In the genomic region with DNA sequence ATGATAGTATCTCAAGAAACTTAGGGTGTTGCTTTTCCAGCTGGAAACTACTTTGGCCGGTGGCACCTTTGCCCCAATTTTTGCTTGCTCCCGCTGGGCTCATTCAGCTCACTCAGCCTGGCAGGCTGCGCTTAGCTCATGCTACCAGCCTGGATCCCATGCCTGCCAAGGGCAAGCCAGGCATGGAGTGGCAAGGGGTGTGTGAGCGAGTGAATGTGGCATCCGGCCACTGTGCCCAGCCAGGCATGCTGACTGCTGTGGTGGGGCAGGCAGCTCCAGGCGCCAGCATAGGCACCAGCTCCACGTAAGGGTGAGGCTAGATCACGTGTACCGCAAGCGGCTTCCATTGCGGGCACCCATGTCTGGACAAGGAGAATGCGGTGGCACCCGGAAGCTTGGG, we compare ENCODE assay signal across 26 cellular contexts. TPM values are rescaled to one million over a fixed set of nuclear protein-coding genes. Genes with fewer than 3 reads are reported as not detected.
DNase-seq lines count a peak whose midpoint lies in the region; ATAC-seq, FAIRE-seq and TF ChIP-seq lines count a peak whose summit lies in the region.
"Had no signal": no experiment of that assay in that cellular context is flagged by ENCODE, and none has a peak within 500 bp of the region (broad histone marks: within the 10 kb centered on the region; RNA-seq: fewer than 3 reads in every experiment).

No MANE protein-coding gene starts in this region.

- DNase-seq in HepG2 (ENCODE audit: low spot score) (no peak), right lobe of liver (no peak), psoas muscle (peak in 1 of 2 donors; percentile 75), coronary artery (ENCODE audit: low spot score) (no peak), mesenchymal stem cell (no peak)
- no peak for DNase-seq in stimulated activated effector memory CD8-positive, alpha-beta T cell treated with anti-CD3 and anti-CD28 coated beads, Interleukin-12 subunit alpha, Interleukin-12 subunit beta, amount 100 ng/mL, for 72 hours (ENCODE audit: low spot score in 2 of 2)
- DNase-seq: 8988T; ACHN; AML-193; BE2C; CD4-positive, alpha-beta T cell; CD8-positive, alpha-beta memory T cell; DMS 273 treated with DMSO at 0.1 percent for 48 hours; DMS79; EL; GDM1; GM23248; H7; HCEC 1CT had no signal

- TF ChIP-seq EP300 in HepG2 (IDR thresholded peaks at IDR 0.05; ENCODE audit: low read depth in 2 of 2, low read length in 2 of 2) (no peak), HepG2 (CRISPR knock-in tag; IDR thresholded peaks at IDR 0.05; ENCODE audit: borderline replicate concordance) (no peak)

- TF ChIP-seq RAD21 in HepG2 (CRISPR knock-in tag; IDR thresholded peaks at IDR 0.05) = no peak

- H4K20me1 ChIP-seq in HepG2 (ENCODE audit: insufficient read depth, low read length) = no peaks in the 10 kb centered on the region

- no peak overlapping the region for H4K8ac ChIP-seq in mesenchymal stem cell (ENCODE audit: low read length)

- no peaks in the 10 kb centered on the region for H3K79me1 ChIP-seq in mesenchymal stem cell (replicated peaks; ENCODE audit: low read length, poor library complexity, severe bottlenecking)

- H3K27me3 ChIP-seq in HepG2 (ENCODE audit: control insufficient read depth in 1 of 2, insufficient read depth in 2 of 2, low read length in 2 of 2) (no peaks in the 10 kb centered on the region), right lobe of liver (no peaks in the 10 kb centered on the region), psoas muscle (ENCODE audit: insufficient read depth in 3 of 3, low read length in 2 of 3) (no peaks in the 10 kb centered on the region), mesenchymal stem cell (ENCODE audit: control insufficient read depth in 1 of 2, insufficient read depth in 1 of 2, low read length in 2 of 2) (no peaks in the 10 kb centered on the region)
- H3K27me3 ChIP-seq: BE2C; BLaER1 treated with 17β-estradiol and CSF1 and Interleukin-3, amounts not matched to agents 10 nM and 100 nM had no signal

- no peak overlapping the region for H3K9ac ChIP-seq in HepG2 (ENCODE audit: insufficient read depth, low read depth, low read length)
- H3K9ac ChIP-seq in mesenchymal stem cell (ENCODE audit: low read length) = no peak overlapping the region
- H3K9ac ChIP-seq: BLaER1 treated with 17β-estradiol and CSF1 and Interleukin-3, amounts not matched to agents 10 nM and 100 nM; GM23248 had no signal

- H2BK120ac ChIP-seq in mesenchymal stem cell (ENCODE audit: low read depth, low read length) = no peak overlapping the region

- H3K4me3 ChIP-seq in HepG2 (replicated peaks in 1 of 3; ENCODE audit: insufficient read depth in 1 of 3, low read depth in 2 of 3, low read length in 3 of 3) = no peak overlapping the region
- H3K4me3 ChIP-seq in right lobe of liver = no peak overlapping the region
- no peak overlapping the region for H3K4me3 ChIP-seq in psoas muscle
- H3K4me3 ChIP-seq in coronary artery = no peak overlapping the region
- no peak overlapping the region for H3K4me3 ChIP-seq in mesenchymal stem cell (ENCODE audit: insufficient read depth in 1 of 2, low read depth in 1 of 2, low read length in 2 of 2)
- H3K4me3 ChIP-seq: A549; BLaER1 treated with 17β-estradiol and CSF1 and Interleukin-3, amounts not matched to agents 10 nM and 100 nM; GM12878; GM23248 had no signal

- no peak overlapping the region for H3K4me3 Mint-ChIP-seq in stimulated activated effector memory CD8-positive, alpha-beta T cell treated with anti-CD3 and anti-CD28 coated beads, Interleukin-12 subunit alpha, Interleukin-12 subunit beta, amount 100 ng/mL, for 72 hours
- H3K4me3 Mint-ChIP-seq: CD14-positive monocyte; CD4-positive, alpha-beta T cell; CD8-positive, alpha-beta memory T cell had no signal

- no peak overlapping the region for H3K27ac ChIP-seq in HepG2 (ENCODE audit: extremely low read length, insufficient read depth, low read length)
- H3K27ac ChIP-seq in right lobe of liver = no peak overlapping the region
- peak overlapping the region; percentile 41 for H3K27ac ChIP-seq in psoas muscle
- no peak overlapping the region for H3K27ac ChIP-seq in coronary artery
- no peak overlapping the region for H3K27ac ChIP-seq in mesenchymal stem cell (ENCODE audit: low read length, poor library complexity, severe bottlenecking)
- H3K27ac ChIP-seq: A549; BLaER1 treated with 17β-estradiol and CSF1 and Interleukin-3, amounts not matched to agents 10 nM and 100 nM; GM23248 had no signal

- H2AK5ac ChIP-seq in mesenchymal stem cell (ENCODE audit: low read length, severe bottlenecking) = no peak overlapping the region

- H3K9me3 Mint-ChIP-seq in stimulated activated effector memory CD8-positive, alpha-beta T cell treated with anti-CD3 and anti-CD28 coated beads, Interleukin-12 subunit alpha, Interleukin-12 subunit beta, amount 100 ng/mL, for 72 hours = no peaks in the 10 kb centered on the region
- H3K9me3 Mint-ChIP-seq: CD4-positive, alpha-beta T cell; CD8-positive, alpha-beta memory T cell had no signal

- H3K14ac ChIP-seq in mesenchymal stem cell (ENCODE audit: low read length in 2 of 2) = no peak overlapping the region

- no peak overlapping the region for H4K91ac ChIP-seq in mesenchymal stem cell (ENCODE audit: low read length)

- POLR2A ChIA-PET in HepG2 (lab: Yijun Ruan, JAX) = interaction anchor here (1.0 to 4.1 kb wide), 4 partner anchors 9 to 124 kb away, joined by 3 to 16 read pairs (median 4); a partner anchor contains a TSS

- TF ChIP-seq CTCF in HepG2 (CRISPR knock-in tag; IDR thresholded peaks at IDR 0.05) (no peak), right lobe of liver (IDR thresholded peaks at IDR 0.05) (no peak), psoas muscle (IDR thresholded peaks at IDR 0.05) (no peak), coronary artery (IDR thresholded peaks at IDR 0.05) (no peak)

- H3K4me1 Mint-ChIP-seq in stimulated activated effector memory CD8-positive, alpha-beta T cell treated with anti-CD3 and anti-CD28 coated beads, Interleukin-12 subunit alpha, Interleukin-12 subunit beta, amount 100 ng/mL, for 72 hours = no peaks in the 10 kb centered on the region
- H3K4me1 Mint-ChIP-seq: CD14-positive monocyte; CD8-positive, alpha-beta memory T cell had no signal

- H3K27ac Mint-ChIP-seq in stimulated activated effector memory CD8-positive, alpha-beta T cell treated with anti-CD3 and anti-CD28 coated beads, Interleukin-12 subunit alpha, Interleukin-12 subunit beta, amount 100 ng/mL, for 72 hours = peak overlapping the region; percentile 26
- H3K27ac Mint-ChIP-seq: CD4-positive, alpha-beta T cell had no signal

- ATAC-seq in HepG2 (no peak), right lobe of liver (no peak), psoas muscle (peak; percentile 81 to 90 (median 87))
- no peak for ATAC-seq in stimulated activated effector memory CD8-positive, alpha-beta T cell treated with anti-CD3 and anti-CD28 coated beads, Interleukin-12 subunit alpha, Interleukin-12 subunit beta, amount 100 ng/mL, for 72 hours
- ATAC-seq: A549, GM12878 had no signal

- no peak for TF ChIP-seq POLR2A in HepG2 (IDR thresholded peaks at IDR 0.05; ENCODE audit: insufficient read depth in 1 of 2, low read depth in 2 of 2, low read length in 2 of 2)
- no peak for TF ChIP-seq POLR2A in right lobe of liver (IDR thresholded peaks at IDR 0.05)

- intact Hi-C loops in HepG2 (cut with micrococcal nuclease; ENCODE audit: unreplicated experiment) (no loop called here), right lobe of liver (cut with DNase I) (no loop called here), psoas muscle (cut with DNase I) (no loop called here)

- in situ Hi-C loops in HepG2 (cut with HindIII; ENCODE audit: extremely low pct_ligation_motif_present, low pct_unique_long_range_greater_than_20kb) = no loop called here

- H3K9me3 ChIP-seq in HepG2 (ENCODE audit: low read length) (no peaks in the 10 kb centered on the region), right lobe of liver (no peaks in the 10 kb centered on the region), psoas muscle (no peaks in the 10 kb centered on the region), mesenchymal stem cell (ENCODE audit: control insufficient read depth, low read length) (no peaks in the 10 kb centered on the region)
- H3K9me3 ChIP-seq: A549; BE2C; BLaER1 treated with 17β-estradiol and CSF1 and Interleukin-3, amounts not matched to agents 10 nM and 100 nM had no signal

- no peak for FAIRE-seq in HepG2 (lab: Jason Lieb, UNC)
- FAIRE-seq: A549, D721Med, GM12878, GM19239, H1 had no signal

- H2AFZ ChIP-seq in HepG2 (ENCODE audit: low read length) (no peak overlapping the region), mesenchymal stem cell (ENCODE audit: low read depth, low read length) (no peak overlapping the region)
- H2AFZ ChIP-seq: GM23248 had no signal

- CTCF ChIA-PET in HepG2 (lab: Yijun Ruan, JAX; ENCODE audit: low intra/inter-chr PET ratio, low total read pairs) = no interaction called here

- no peak overlapping the region for H2BK15ac ChIP-seq in mesenchymal stem cell (ENCODE audit: low read depth, poor library complexity, severe bottlenecking)

- BruUV-seq in HepG2 (replicated peaks; lab: Mats Ljungman, UMichigan) = no TSS peak

- H3K36me3 ChIP-seq in HepG2 (replicated peaks in 1 of 2; ENCODE audit: control insufficient read depth in 1 of 2, insufficient read depth in 2 of 2, low read length in 2 of 2) = peaks cover 76 to 99% of the 10 kb centered on the region in 2 experiments
- H3K36me3 ChIP-seq in right lobe of liver = peaks cover 6 to 100% (median 64%) of the 10 kb centered on the region in 4 donors
- peaks cover 16 to 100% of the 10 kb centered on the region in 2 donors for H3K36me3 ChIP-seq in psoas muscle (ENCODE audit: insufficient read depth in 1 of 2, low read depth in 1 of 2)
- H3K36me3 ChIP-seq in mesenchymal stem cell (ENCODE audit: control insufficient read depth in 1 of 2, insufficient read depth in 2 of 2, low read depth in 1 of 2, low read length in 2 of 2) = peaks cover 63 to 96% of the 10 kb centered on the region in 2 experiments

- H3K79me2 ChIP-seq in HepG2 (ENCODE audit: insufficient read depth, low read length) = no peaks in the 10 kb centered on the region

- H2BK12ac ChIP-seq in mesenchymal stem cell (ENCODE audit: low read length in 2 of 2) = no peak overlapping the region

- 95% methylated on average over 12 of the region's 13 CpGs for WGBS in HepG2 (ENCODE audit: low lambda C conversion rate)
- no CpG with 5 or more reads among the region's 13 CpGs for WGBS in right lobe of liver (ENCODE audit: insufficient coverage, low coverage, low lambda C conversion rate, missing lambda C conversion rate)
- 80 to 91% (median 85%) methylated on average over 12 to 13 of the region's 13 CpGs for WGBS in psoas muscle, 3 donors
- 98% methylated on average over 13 of the region's 13 CpGs for WGBS in mesenchymal stem cell

- no peak overlapping the region for H2BK5ac ChIP-seq in mesenchymal stem cell (ENCODE audit: low read depth, low read length, poor library complexity, severe bottlenecking)

- H3K4ac ChIP-seq in mesenchymal stem cell (ENCODE audit: low read depth in 1 of 2, low read length in 2 of 2) = no peak overlapping the region

- H3K4me1 ChIP-seq in HepG2 (ENCODE audit: insufficient read depth, low read length) (peaks cover 8% of the 10 kb centered on the region), right lobe of liver (no peaks in the 10 kb centered on the region), psoas muscle (no peaks in the 10 kb centered on the region), mesenchymal stem cell (ENCODE audit: control insufficient read depth, insufficient read depth, low read depth, low read length) (peaks cover 1% of the 10 kb centered on the region)
- H3K4me1 ChIP-seq: A549; BE2C; BLaER1 treated with 17β-estradiol and CSF1 and Interleukin-3, amounts not matched to agents 10 nM and 100 nM had no signal

- peaks cover 79% of the 10 kb centered on the region for H3K36me3 Mint-ChIP-seq in stimulated activated effector memory CD8-positive, alpha-beta T cell treated with anti-CD3 and anti-CD28 coated beads, Interleukin-12 subunit alpha, Interleukin-12 subunit beta, amount 100 ng/mL, for 72 hours

- H3K18ac ChIP-seq in mesenchymal stem cell (ENCODE audit: low read depth in 1 of 2, low read length in 2 of 2) = no peak overlapping the region

- H3K4me2 ChIP-seq in HepG2 (ENCODE audit: low read depth, low read length) (no peak overlapping the region), mesenchymal stem cell (ENCODE audit: low read length, poor library complexity, severe bottlenecking) (no peak overlapping the region)
- H3K4me2 ChIP-seq: A549; BLaER1 treated with 17β-estradiol and CSF1 and Interleukin-3, amounts not matched to agents 10 nM and 100 nM had no signal

- H3K23ac ChIP-seq in mesenchymal stem cell (ENCODE audit: low read length in 2 of 2) = no peak overlapping the region

RNA-seq across cellular contexts. Expression of a gene that starts 9.4 kb away (rescaled TPM):
- total RNA-seq in HepG2 (2016; rRNA removed; fragmentation: Illumina TruSeq; extraction: Trizol) (1.5 and 3.1 TPM in 2 replicates), right lobe of liver (1 to 10 TPM in 5 of 6 experiments, under 1 TPM in 1; 0.95 to 3.9 (median 1.7) TPM), psoas muscle (1 to 10 TPM in 3 of 4 donors, under 1 TPM in 1; 0.69 to 4.1 (median 2.3) TPM)
- 0.61 and 0.79 TPM in 2 replicates for total RNA-seq in HepG2 (2016; cell fraction: cytosol; rRNA removed; fragmentation: Illumina TruSeq; extraction: Trizol; ENCODE audit: low read depth)
- 1.5 and 2.9 TPM in 2 replicates for total RNA-seq in HepG2 (2016; cell fraction: insoluble cytoplasmic fraction; rRNA removed; fragmentation: Illumina TruSeq; extraction: Trizol)
- total RNA-seq in HepG2 (2016; cell fraction: membrane; rRNA removed; fragmentation: Illumina TruSeq; extraction: Trizol) = 1.8 and 2.1 TPM in 2 replicates
- total RNA-seq in HepG2 (2016; cell fraction: nucleus; rRNA removed; fragmentation: Illumina TruSeq; extraction: Trizol) = 1.8 and 2.5 TPM in 2 replicates
- polyA plus RNA-seq in HepG2 (2011; rRNA removed) (1.2 and 1.5 TPM in 2 replicates), psoas muscle (1 to 10 TPM in 1 of 3 donors, under 1 TPM in 2; 0.75 to 1.8 (median 0.86) TPM)
- polyA plus RNA-seq in HepG2 (2011; cell fraction: cytosol; rRNA removed) = 1.4 and 1.9 TPM in 2 replicates
- 2.0 and 2.5 TPM in 2 replicates for polyA plus RNA-seq in HepG2 (2011; cell fraction: nucleus; rRNA removed)
- polyA plus RNA-seq in HepG2 (2012) = 0.80 and 0.82 TPM in 2 replicates
- 0.38 and 0.54 TPM in 2 replicates for polyA plus RNA-seq in HepG2 (2016; cell fraction: cytosol; fragmentation: Illumina TruSeq; extraction: Trizol; ENCODE audit: low read depth)
- 1.9 and 2.0 TPM in 2 replicates for polyA plus RNA-seq in HepG2 (2016; cell fraction: insoluble cytoplasmic fraction; fragmentation: Illumina TruSeq; extraction: Trizol; ENCODE audit: low read depth)
- 1.3 and 1.7 TPM in 2 replicates for polyA plus RNA-seq in HepG2 (2016; cell fraction: membrane; fragmentation: Illumina TruSeq; extraction: Trizol; ENCODE audit: low read depth)
- 4.0 and 4.3 TPM in 2 replicates for polyA plus RNA-seq in HepG2 (2016; cell fraction: nucleus; fragmentation: Illumina TruSeq; extraction: Trizol; ENCODE audit: insufficient read depth, low read depth)
- polyA minus RNA-seq in HepG2 (2011; rRNA and poly(A)+ RNA removed; ENCODE audit: low replicate concordance) = 2.8 and 8.7 TPM in 2 replicates
- polyA minus RNA-seq in HepG2 (2011; cell fraction: cytosol; rRNA and poly(A)+ RNA removed) = 0.99 and 1.1 TPM in 2 replicates
- 0.99 and 1.7 TPM in 2 replicates for polyA minus RNA-seq in HepG2 (2011; cell fraction: nucleus; rRNA and poly(A)+ RNA removed)
- polyA plus RNA-seq in mesenchymal stem cell (2013, experiment 1 of 2) = 32.5 TPM
- polyA plus RNA-seq in mesenchymal stem cell (2013, experiment 2 of 2) = 32.0 TPM

RNA-seq across cellular contexts. Expression of a gene that starts 18.3 kb away (rescaled TPM):
- 6.2 and 7.8 TPM in 2 replicates for total RNA-seq in HepG2 (2016; rRNA removed; fragmentation: Illumina TruSeq; extraction: Trizol)
- total RNA-seq in HepG2 (2016; cell fraction: cytosol; rRNA removed; fragmentation: Illumina TruSeq; extraction: Trizol; ENCODE audit: low read depth) = 3.2 TPM in 2 replicates
- 6.8 and 9.0 TPM in 2 replicates for total RNA-seq in HepG2 (2016; cell fraction: insoluble cytoplasmic fraction; rRNA removed; fragmentation: Illumina TruSeq; extraction: Trizol)
- total RNA-seq in HepG2 (2016; cell fraction: membrane; rRNA removed; fragmentation: Illumina TruSeq; extraction: Trizol) = 4.6 and 4.9 TPM in 2 replicates
- total RNA-seq in HepG2 (2016; cell fraction: nucleus; rRNA removed; fragmentation: Illumina TruSeq; extraction: Trizol) = 4.8 and 4.9 TPM in 2 replicates
- polyA plus RNA-seq in HepG2 (2011; rRNA removed) = 8.2 and 10.3 TPM in 2 replicates
- 9.8 and 13.8 TPM in 2 replicates for polyA plus RNA-seq in HepG2 (2011; cell fraction: cytosol; rRNA removed)
- polyA plus RNA-seq in HepG2 (2011; cell fraction: nucleus; rRNA removed) = 22.9 and 28.2 TPM in 2 replicates
- 5.3 TPM in 2 replicates for polyA plus RNA-seq in HepG2 (2012)
- 3.1 and 3.6 TPM in 2 replicates for polyA plus RNA-seq in HepG2 (2016; cell fraction: cytosol; fragmentation: Illumina TruSeq; extraction: Trizol; ENCODE audit: low read depth)
- polyA plus RNA-seq in HepG2 (2016; cell fraction: insoluble cytoplasmic fraction; fragmentation: Illumina TruSeq; extraction: Trizol; ENCODE audit: low read depth) = 5.3 and 5.9 TPM in 2 replicates
- polyA plus RNA-seq in HepG2 (2016; cell fraction: membrane; fragmentation: Illumina TruSeq; extraction: Trizol; ENCODE audit: low read depth) = 3.2 and 3.8 TPM in 2 replicates
- 11.5 and 13.8 TPM in 2 replicates for polyA plus RNA-seq in HepG2 (2016; cell fraction: nucleus; fragmentation: Illumina TruSeq; extraction: Trizol; ENCODE audit: insufficient read depth, low read depth)
- 3.4 and 5.6 TPM in 2 replicates for polyA minus RNA-seq in HepG2 (2011; rRNA and poly(A)+ RNA removed; ENCODE audit: low replicate concordance)
- polyA minus RNA-seq in HepG2 (2011; cell fraction: cytosol; rRNA and poly(A)+ RNA removed) = 4.1 and 5.0 TPM in 2 replicates
- polyA minus RNA-seq in HepG2 (2011; cell fraction: nucleus; rRNA and poly(A)+ RNA removed) = 5.0 TPM in 2 replicates
- total RNA-seq in right lobe of liver = 10 to 100 TPM in 4 of 6 experiments, 1 to 10 TPM in 2; 9.5 to 16.3 (median 10.6) TPM
- 1 to 10 TPM; 3.9 to 6.7 (median 5.9) TPM for total RNA-seq in psoas muscle
- 10 to 100 TPM in 2 of 3 donors, 1 to 10 TPM in 1; 7.4 to 14.2 (median 10.7) TPM for polyA plus RNA-seq in psoas muscle
- polyA plus RNA-seq in mesenchymal stem cell (2013, experiment 1 of 2) = 11.1 TPM
- 11.5 TPM for polyA plus RNA-seq in mesenchymal stem cell (2013, experiment 2 of 2)

RNA-seq across cellular contexts. Expression of a gene that starts 18.4 kb away (rescaled TPM):
- total RNA-seq in HepG2 (2016; rRNA removed; fragmentation: Illumina TruSeq; extraction: Trizol) (1.5 and 3.9 TPM in 2 replicates), right lobe of liver (10 to 100 TPM in 4 of 6 experiments, 1 to 10 TPM in 2; 6.1 to 15.0 (median 11.6) TPM), psoas muscle (1 to 10 TPM; 4.5 to 8.6 (median 5.9) TPM)
- 0.81 and 0.88 TPM in 2 replicates for total RNA-seq in HepG2 (2016; cell fraction: cytosol; rRNA removed; fragmentation: Illumina TruSeq; extraction: Trizol; ENCODE audit: low read depth)
- total RNA-seq in HepG2 (2016; cell fraction: insoluble cytoplasmic fraction; rRNA removed; fragmentation: Illumina TruSeq; extraction: Trizol) = 1.2 and 3.5 TPM in 2 replicates
- 1.9 and 2.3 TPM in 2 replicates for total RNA-seq in HepG2 (2016; cell fraction: membrane; rRNA removed; fragmentation: Illumina TruSeq; extraction: Trizol)
- total RNA-seq in HepG2 (2016; cell fraction: nucleus; rRNA removed; fragmentation: Illumina TruSeq; extraction: Trizol) = 4.6 and 4.8 TPM in 2 replicates
- polyA plus RNA-seq in HepG2 (2011; rRNA removed) (9.3 and 10.9 TPM in 2 replicates), psoas muscle (1 to 10 TPM; 5.1 to 8.0 (median 5.9) TPM)
- 3.2 and 6.0 TPM in 2 replicates for polyA plus RNA-seq in HepG2 (2011; cell fraction: cytosol; rRNA removed)
- polyA plus RNA-seq in HepG2 (2011; cell fraction: nucleus; rRNA removed) = 173 and 222 TPM in 2 replicates
- polyA plus RNA-seq in HepG2 (2012) = 5.8 and 7.5 TPM in 2 replicates
- polyA plus RNA-seq in HepG2 (2016; cell fraction: cytosol; fragmentation: Illumina TruSeq; extraction: Trizol; ENCODE audit: low read depth) = 0.17 and 0.29 TPM in 2 replicates
- polyA plus RNA-seq in HepG2 (2016; cell fraction: insoluble cytoplasmic fraction; fragmentation: Illumina TruSeq; extraction: Trizol; ENCODE audit: low read depth) = 2.0 and 2.2 TPM in 2 replicates
- 0.58 and 0.92 TPM in 2 replicates for polyA plus RNA-seq in HepG2 (2016; cell fraction: membrane; fragmentation: Illumina TruSeq; extraction: Trizol; ENCODE audit: low read depth)
- polyA plus RNA-seq in HepG2 (2016; cell fraction: nucleus; fragmentation: Illumina TruSeq; extraction: Trizol; ENCODE audit: insufficient read depth, low read depth) = 9.5 and 16.0 TPM in 2 replicates
- 4.6 and 9.2 TPM in 2 replicates for polyA minus RNA-seq in HepG2 (2011; rRNA and poly(A)+ RNA removed; ENCODE audit: low replicate concordance)
- 2.9 and 3.2 TPM in 2 replicates for polyA minus RNA-seq in HepG2 (2011; cell fraction: cytosol; rRNA and poly(A)+ RNA removed)
- 19.1 and 22.3 TPM in 2 replicates for polyA minus RNA-seq in HepG2 (2011; cell fraction: nucleus; rRNA and poly(A)+ RNA removed)
- 6.1 TPM for polyA plus RNA-seq in mesenchymal stem cell (2013, experiment 1 of 2)
- polyA plus RNA-seq in mesenchymal stem cell (2013, experiment 2 of 2) = 5.7 TPM
- total RNA-seq: H1 had no signal

RNA-seq across cellular contexts. Expression of a gene that starts 23.2 kb away (rescaled TPM):
- total RNA-seq in HepG2 (2016; rRNA removed; fragmentation: Illumina TruSeq; extraction: Trizol) (0.41 and 3.5 TPM in 2 replicates), right lobe of liver (10 to 100 TPM; 10.4 to 44.1 (median 30.1) TPM), psoas muscle (10 to 100 TPM; 44.3 to 97.3 (median 57.6) TPM)
- total RNA-seq in HepG2 (2016; cell fraction: cytosol; rRNA removed; fragmentation: Illumina TruSeq; extraction: Trizol; ENCODE audit: low read depth) = 0.44 and 1.0 TPM in 2 replicates
- 0.79 and 3.2 TPM in 2 replicates for total RNA-seq in HepG2 (2016; cell fraction: insoluble cytoplasmic fraction; rRNA removed; fragmentation: Illumina TruSeq; extraction: Trizol)
- total RNA-seq in HepG2 (2016; cell fraction: membrane; rRNA removed; fragmentation: Illumina TruSeq; extraction: Trizol) = 0.59 and 0.68 TPM in 2 replicates
- total RNA-seq in HepG2 (2016; cell fraction: nucleus; rRNA removed; fragmentation: Illumina TruSeq; extraction: Trizol) = 4.6 and 5.3 TPM in 2 replicates
- polyA plus RNA-seq in HepG2 (2011; rRNA removed) (16.9 and 17.9 TPM in 2 replicates), psoas muscle (10 to 100 TPM; 15.1 to 47.8 (median 47.4) TPM)
- 1.8 and 2.3 TPM in 2 replicates for polyA plus RNA-seq in HepG2 (2011; cell fraction: cytosol; rRNA removed)
- 319 and 364 TPM in 2 replicates for polyA plus RNA-seq in HepG2 (2011; cell fraction: nucleus; rRNA removed)
- 12.3 and 18.7 TPM in 2 replicates for polyA plus RNA-seq in HepG2 (2012)
- polyA plus RNA-seq in HepG2 (2016; cell fraction: cytosol; fragmentation: Illumina TruSeq; extraction: Trizol; ENCODE audit: low read depth) = 0.77 TPM in 1 of 2 replicates, not detected in the other
- polyA plus RNA-seq in HepG2 (2016; cell fraction: insoluble cytoplasmic fraction; fragmentation: Illumina TruSeq; extraction: Trizol; ENCODE audit: low read depth) = 0.87 and 1.1 TPM in 2 replicates
- 0.36 and 0.41 TPM in 2 replicates for polyA plus RNA-seq in HepG2 (2016; cell fraction: membrane; fragmentation: Illumina TruSeq; extraction: Trizol; ENCODE audit: low read depth)
- 18.4 and 20.6 TPM in 2 replicates for polyA plus RNA-seq in HepG2 (2016; cell fraction: nucleus; fragmentation: Illumina TruSeq; extraction: Trizol; ENCODE audit: insufficient read depth, low read depth)
- 7.7 and 14.1 TPM in 2 replicates for polyA minus RNA-seq in HepG2 (2011; rRNA and poly(A)+ RNA removed; ENCODE audit: low replicate concordance)
- 1.1 TPM in 1 of 2 replicates, not detected in the other for polyA minus RNA-seq in HepG2 (2011; cell fraction: cytosol; rRNA and poly(A)+ RNA removed)
- polyA minus RNA-seq in HepG2 (2011; cell fraction: nucleus; rRNA and poly(A)+ RNA removed) = 19.5 and 25.2 TPM in 2 replicates
- 4.1 TPM for polyA plus RNA-seq in mesenchymal stem cell (2013, experiment 1 of 2)
- 3.3 TPM for polyA plus RNA-seq in mesenchymal stem cell (2013, experiment 2 of 2)
- total RNA-seq: H1 had no signal
- polyA plus RNA-seq: CD14-positive monocyte; CD8-positive, alpha-beta memory T cell had no signal

RNA-seq across cellular contexts. Expression of a gene that starts 28.9 kb away (rescaled TPM):
- total RNA-seq in HepG2 (2016; rRNA removed; fragmentation: Illumina TruSeq; extraction: Trizol) = 3.1 and 5.7 TPM in 2 replicates
- 0.91 and 1.1 TPM in 2 replicates for total RNA-seq in HepG2 (2016; cell fraction: cytosol; rRNA removed; fragmentation: Illumina TruSeq; extraction: Trizol; ENCODE audit: low read depth)
- 3.8 and 4.1 TPM in 2 replicates for total RNA-seq in HepG2 (2016; cell fraction: insoluble cytoplasmic fraction; rRNA removed; fragmentation: Illumina TruSeq; extraction: Trizol)
- 2.1 and 2.2 TPM in 2 replicates for total RNA-seq in HepG2 (2016; cell fraction: membrane; rRNA removed; fragmentation: Illumina TruSeq; extraction: Trizol)
- total RNA-seq in HepG2 (2016; cell fraction: nucleus; rRNA removed; fragmentation: Illumina TruSeq; extraction: Trizol) = 2.7 and 3.0 TPM in 2 replicates
- 20.5 and 23.3 TPM in 2 replicates for polyA plus RNA-seq in HepG2 (2011; rRNA removed)
- 9.2 and 14.1 TPM in 2 replicates for polyA plus RNA-seq in HepG2 (2011; cell fraction: cytosol; rRNA removed)
- polyA plus RNA-seq in HepG2 (2011; cell fraction: nucleus; rRNA removed) = 78.8 and 95.6 TPM in 2 replicates
- 23.5 and 26.3 TPM in 2 replicates for polyA plus RNA-seq in HepG2 (2012)
- polyA plus RNA-seq in HepG2 (2016; cell fraction: cytosol; fragmentation: Illumina TruSeq; extraction: Trizol; ENCODE audit: low read depth) = 1.1 and 1.3 TPM in 2 replicates
- polyA plus RNA-seq in HepG2 (2016; cell fraction: insoluble cytoplasmic fraction; fragmentation: Illumina TruSeq; extraction: Trizol; ENCODE audit: low read depth) = 3.6 TPM in 2 replicates
- polyA plus RNA-seq in HepG2 (2016; cell fraction: membrane; fragmentation: Illumina TruSeq; extraction: Trizol; ENCODE audit: low read depth) = 2.3 and 2.9 TPM in 2 replicates
- polyA plus RNA-seq in HepG2 (2016; cell fraction: nucleus; fragmentation: Illumina TruSeq; extraction: Trizol; ENCODE audit: insufficient read depth, low read depth) = 18.2 and 26.0 TPM in 2 replicates
- 5.4 and 16.0 TPM in 2 replicates for polyA minus RNA-seq in HepG2 (2011; rRNA and poly(A)+ RNA removed; ENCODE audit: low replicate concordance)
- polyA minus RNA-seq in HepG2 (2011; cell fraction: cytosol; rRNA and poly(A)+ RNA removed) = 2.8 and 3.7 TPM in 2 replicates
- 14.3 and 16.3 TPM in 2 replicates for polyA minus RNA-seq in HepG2 (2011; cell fraction: nucleus; rRNA and poly(A)+ RNA removed)
- 10 to 100 TPM; 21.5 to 44.3 (median 28.1) TPM for total RNA-seq in right lobe of liver
- 100 to 1,000 TPM in 2 of 4 donors, 10 to 100 TPM in 2; 53.6 to 114 (median 88.0) TPM for total RNA-seq in psoas muscle
- polyA plus RNA-seq in psoas muscle = 100 to 1,000 TPM in 1 of 3 donors, 10 to 100 TPM in 2; 90.6 to 133 (median 93.9) TPM
- 13.9 TPM for polyA plus RNA-seq in mesenchymal stem cell (2013, experiment 1 of 2)
- polyA plus RNA-seq in mesenchymal stem cell (2013, experiment 2 of 2) = 12.8 TPM

Comparison
In these comparisons a context has a peak if more than half of its experiments do, and no peak if none do; other contexts are left out.
1. ATAC-seq: peak in psoas muscle (4 of 4); none in HepG2 (single experiment), right lobe of liver (0 of 4) and stimulated activated effector memory CD8-positive, alpha-beta T cell treated with anti-CD3 and anti-CD28 coated beads, Interleukin-12 subunit alpha, Interleukin-12 subunit beta, amount 100 ng/mL, for 72 hours (single experiment).